Comparison of ENCODE assay signal across 18 cellular contexts in the genomic region with DNA sequence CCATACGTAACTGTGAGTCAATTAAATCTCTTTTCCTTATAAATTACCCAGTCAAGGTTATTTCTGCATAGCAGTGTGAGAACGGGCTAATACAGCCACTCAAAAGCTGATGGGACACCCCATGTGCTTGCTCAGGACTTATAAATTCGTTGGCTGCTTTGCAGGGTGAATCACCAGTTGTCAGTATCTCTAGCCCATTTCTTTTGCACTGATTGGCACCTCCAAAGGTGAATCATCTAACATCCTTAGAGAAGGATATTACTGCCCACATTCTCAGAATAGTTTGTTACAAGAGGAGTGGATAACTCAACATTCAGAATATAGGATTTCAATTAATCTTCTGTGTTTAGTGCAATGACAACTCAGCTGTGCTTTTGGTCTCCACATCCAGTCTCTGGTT.
DNase-seq lines count a peak whose midpoint lies in the region; ATAC-seq, FAIRE-seq and TF ChIP-seq lines count a peak whose summit lies in the region.
"Had no signal": no experiment of that assay in that cellular context is flagged by ENCODE, and none has a peak within 500 bp of the region (broad histone marks: within the 10 kb centered on the region; RNA-seq: fewer than 3 reads in every experiment).

No MANE protein-coding gene starts in this region.

- in situ Hi-C loops in astrocyte of the spinal cord (cut with HindIII; ENCODE audit: low sequenced_read_pairs): no loop called here

- no peak for ATAC-seq in GM21381 (IDR thresholded peaks at IDR 0.05; ENCODE audit: unreplicated experiment)
- ATAC-seq: activated naive CD8-positive, alpha-beta T cell treated with anti-CD3 and anti-CD28 coated beads, Interleukin-2, amount 50 U/mL, for 24 hours; activated T-helper 17 cell treated with anti-CD3 and anti-CD28 coated beads, Interleukin-2, amount 50 U/mL, for 72 hours; T-helper 17 cell had no signal

- no peak for FAIRE-seq in D721Med (lab: Jason Lieb, UNC)
- FAIRE-seq: GM12891 had no signal

- DNase-seq in Daoy (ENCODE audit: low read depth) (peak; percentile 22), NCI-H226 (peak; percentile 97), astrocyte of the spinal cord (ENCODE audit: low read depth, low spot score) (peak; percentile 44), kidney tubule cell (ENCODE audit: low spot score) (peak; percentile 31), dermis blood vessel endothelial cell (no peak), D721Med (ENCODE audit: insufficient read length, low spot score) (no peak), NCI-H524 treated with DMSO at 0.1 percent for 48 hours (lab: John Stamatoyannopoulos, UW) (no peak)
- DNase-seq: activated CD4-positive, CD25-positive, alpha-beta regulatory T cell; activated naive CD8-positive, alpha-beta T cell treated with anti-CD3 and anti-CD28 coated beads, Interleukin-2, amount 50 U/mL, for 24 hours; NCI-H1436; NCI-H2227 treated with DMSO at 0.1 percent for 48 hours; NK-92 treated with Interleukin-12 subunit alpha and Interleukin-12 subunit beta, amount 100 ng/mL, for 24 hours; Right ventricle myocardium superior; stimulated activated CD4-positive, alpha-beta T cell treated with anti-CD3 and anti-CD28 coated beads, Interleukin-2, amount 100 ng/mL, for 48 hours; T-helper 17 cell had no signal

- TF ChIP-seq CTCF in astrocyte of the spinal cord (IDR thresholded peaks at IDR 0.05; ENCODE audit: low read depth, low read length): no peak
- TF ChIP-seq CTCF in D721Med (IDR thresholded peaks at IDR 0.05; ENCODE audit: insufficient read depth, missing control alignments): no peak

- H3K4me3 ChIP-seq in astrocyte of the spinal cord (ENCODE audit: low read depth, low read length): no peak overlapping the region

Comparison
In these comparisons a context has a peak if more than half of its experiments do, and no peak if none do; other contexts are left out.
1. DNase-seq: peak in Daoy (single experiment), NCI-H226 (single experiment), astrocyte of the spinal cord (single experiment) and kidney tubule cell (single experiment); none in dermis blood vessel endothelial cell (single experiment), D721Med (single experiment) and NCI-H524 treated with DMSO at 0.1 percent for 48 hours (single experiment).